In the genomic region with DNA sequence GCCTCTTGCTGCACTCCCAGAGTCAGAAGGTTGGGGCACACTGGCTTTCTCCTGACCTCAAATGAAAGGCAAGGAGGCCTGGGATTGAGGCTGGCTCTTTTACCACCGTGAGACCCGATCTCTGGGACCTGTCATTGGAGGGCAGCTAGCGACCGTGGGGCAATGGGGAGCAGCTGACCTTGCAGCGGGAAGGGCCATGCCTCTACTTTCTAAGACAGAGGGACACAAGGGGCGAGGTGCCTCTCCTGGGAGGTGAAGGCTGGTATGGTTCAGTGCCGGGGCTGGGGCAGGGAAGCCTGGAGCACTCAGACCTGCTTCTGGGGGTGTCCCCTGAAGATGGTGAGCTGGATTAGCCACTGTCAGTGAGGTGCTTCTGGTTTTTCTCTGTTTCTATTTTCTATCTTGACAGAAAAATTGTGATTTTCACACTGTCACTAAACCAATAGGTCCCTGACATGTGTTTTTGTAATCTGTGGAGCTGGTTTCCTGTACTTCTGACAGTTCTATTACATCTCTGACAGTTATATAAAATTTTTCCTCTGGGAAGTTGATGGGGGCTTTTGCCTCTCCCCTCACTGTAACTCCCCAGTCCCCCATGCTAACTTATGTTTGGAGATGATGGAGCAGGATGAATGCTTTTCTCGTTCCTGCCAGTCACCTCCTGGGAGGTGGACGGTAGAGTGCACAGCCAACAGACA, we compare ENCODE assay signal across 21 cellular contexts.
A peak's percentile ranks its signal among the peaks of the same experiment; 100 is the strongest.
DNase-seq lines count a peak whose midpoint lies in the region; ATAC-seq and TF ChIP-seq lines count a peak whose summit lies in the region.
"Had no signal": no experiment of that assay in that cellular context is flagged by ENCODE, and none has a peak within 500 bp of the region (broad histone marks: within the 10 kb centered on the region; RNA-seq: fewer than 3 reads in every experiment).

No MANE protein-coding gene starts in this region.

- no peak for ATAC-seq in natural killer cell treated with Interleukin-12 subunit alpha and Interleukin-12 subunit beta and Interleukin-15 and Interleukin-18, amount 100 ng/mL, for 72 hours
- ATAC-seq in natural killer cell (no peak), HG03095 (IDR thresholded peaks at IDR 0.05; ENCODE audit: unreplicated experiment) (no peak)
- ATAC-seq: CD8-positive, alpha-beta T cell; HCT116 had no signal

- no peak overlapping the region for H3K18ac ChIP-seq in trophoblast cell (ENCODE audit: low read length)

- H3K36me3 Mint-ChIP-seq in natural killer cell treated with Interleukin-12 subunit alpha and Interleukin-12 subunit beta and Interleukin-15 and Interleukin-18, amount 100 ng/mL, for 72 hours, result no peaks in the 10 kb centered on the region
- no peaks in the 10 kb centered on the region for H3K36me3 Mint-ChIP-seq in natural killer cell
- H3K36me3 Mint-ChIP-seq: CD4-positive, CD25-positive, alpha-beta regulatory T cell; CD8-positive, alpha-beta T cell had no signal

- no peak overlapping the region for H3K23ac ChIP-seq in trophoblast cell (ENCODE audit: low read length)

- H3K27ac ChIP-seq in neural cell (ENCODE audit: low read length), result peak overlapping the region; percentile 100
- H3K27ac ChIP-seq in trophoblast cell (ENCODE audit: low read depth, low read length), result no peak overlapping the region
- no peak overlapping the region for H3K27ac ChIP-seq in colonic mucosa
- H3K27ac ChIP-seq in osteoblast (ENCODE audit: low read depth, low read length), result no peak overlapping the region
- H3K27ac ChIP-seq: 22Rv1, BLaER1, C4-2B, GM23248 had no signal

- H3K79me2 ChIP-seq in neural cell (replicated peaks; ENCODE audit: insufficient read depth, low read length), result no peaks in the 10 kb centered on the region
- H3K79me2 ChIP-seq in trophoblast cell (ENCODE audit: control insufficient read depth, insufficient read depth, low read length, poor library complexity), result no peaks in the 10 kb centered on the region
- no peaks in the 10 kb centered on the region for H3K79me2 ChIP-seq in osteoblast (ENCODE audit: insufficient read depth, low read length)

- intact Hi-C loops in natural killer cell (cut with micrococcal nuclease) (no loop called here), colonic mucosa (cut with DNase I) (no loop called here)

- H3K27me3 Mint-ChIP-seq in natural killer cell treated with Interleukin-12 subunit alpha and Interleukin-12 subunit beta and Interleukin-15 and Interleukin-18, amount 100 ng/mL, for 72 hours, result peaks cover 0 to 5% of the 10 kb centered on the region in 2 donors
- no peaks in the 10 kb centered on the region for H3K27me3 Mint-ChIP-seq in natural killer cell (ENCODE audit: low read depth in 2 of 2)
- H3K27me3 Mint-ChIP-seq: B cell; CD4-positive, CD25-positive, alpha-beta regulatory T cell had no signal

- peak; percentile 60 for DNase-seq in natural killer cell treated with Interleukin-12 subunit alpha and Interleukin-12 subunit beta and Interleukin-15 and Interleukin-18, amount 100 ng/mL, for 72 hours (ENCODE audit: low spot score)
- DNase-seq in natural killer cell (no peak), trophoblast cell (no peak), colonic mucosa (no peak), osteoblast (ENCODE audit: insufficient read length, low spot score, missing footprints) (no peak)
- no peak for DNase-seq in activated CD4-positive, alpha-beta T cell treated with anti-CD3 and anti-CD28 coated beads for 48 hours
- DNase-seq: Caco-2; CD4-positive, CD25-positive, alpha-beta regulatory T cell; CD8-positive, alpha-beta T cell; DMS153; DND-41; GM23248; H9; HFFc6 had no signal

- H4K91ac ChIP-seq in trophoblast cell (ENCODE audit: low read depth, low read length), result peak overlapping the region; percentile 1

- H3K36me3 ChIP-seq in neural cell (ENCODE audit: insufficient read depth, low read length) (no peaks in the 10 kb centered on the region), trophoblast cell (ENCODE audit: control insufficient read depth in 1 of 2, insufficient read depth in 2 of 2, low read length in 2 of 2) (no peaks in the 10 kb centered on the region), colonic mucosa (no peaks in the 10 kb centered on the region), osteoblast (ENCODE audit: insufficient read depth, low read length) (no peaks in the 10 kb centered on the region)
- H3K36me3 ChIP-seq: BLaER1 had no signal

- no peak overlapping the region for H4K12ac ChIP-seq in trophoblast cell (ENCODE audit: low read depth, low read length)

- H3K4me1 ChIP-seq in trophoblast cell (ENCODE audit: control insufficient read depth in 1 of 2, insufficient read depth in 2 of 2, low read length in 2 of 2) (no peaks in the 10 kb centered on the region), colonic mucosa (no peaks in the 10 kb centered on the region), osteoblast (ENCODE audit: insufficient read depth, low read length) (no peaks in the 10 kb centered on the region)
- H3K4me1 ChIP-seq: Caco-2 had no signal

- H3K4ac ChIP-seq in trophoblast cell (ENCODE audit: low read depth, low read length), result no peak overlapping the region

- H4K20me1 ChIP-seq in neural cell (ENCODE audit: insufficient read depth) (no peaks in the 10 kb centered on the region), osteoblast (ENCODE audit: insufficient read depth, low read length) (no peaks in the 10 kb centered on the region)
- H4K20me1 ChIP-seq: BLaER1 had no signal

- no peaks in the 10 kb centered on the region for H3K9me3 ChIP-seq in neural cell (ENCODE audit: low read length)
- peaks cover 4% of the 10 kb centered on the region for H3K9me3 ChIP-seq in trophoblast cell (ENCODE audit: insufficient read depth, low read depth, low read length)
- H3K9me3 ChIP-seq in colonic mucosa, result no peaks in the 10 kb centered on the region
- peaks cover 2% of the 10 kb centered on the region for H3K9me3 ChIP-seq in osteoblast (ENCODE audit: low read depth, low read length)
- H3K9me3 ChIP-seq: Caco-2 had no signal

- no peak overlapping the region for H2BK5ac ChIP-seq in trophoblast cell (ENCODE audit: low read depth, low read length, poor library complexity)

- WGBS in trophoblast cell (ENCODE audit: extremely low coverage, insufficient coverage, insufficient read length), result no CpG with 5 or more reads among the region's 9 CpGs

- H2AFZ ChIP-seq in neural cell (ENCODE audit: low read depth, low read length) (no peak overlapping the region), trophoblast cell (ENCODE audit: insufficient read depth, low read length, poor library complexity) (no peak overlapping the region), osteoblast (ENCODE audit: low read length) (no peak overlapping the region)
- H2AFZ ChIP-seq: GM23248 had no signal

- peaks cover 7% of the 10 kb centered on the region for H3K79me1 ChIP-seq in trophoblast cell (ENCODE audit: low read length)

- H3K4me3 ChIP-seq in neural cell (ENCODE audit: low read length), result peak overlapping the region; percentile 51
- no peak overlapping the region for H3K4me3 ChIP-seq in trophoblast cell (ENCODE audit: low read depth, low read length)
- no peak overlapping the region for H3K4me3 ChIP-seq in colonic mucosa
- H3K4me3 ChIP-seq in osteoblast (ENCODE audit: insufficient read depth, low read length), result no peak overlapping the region
- H3K4me3 ChIP-seq: BLaER1, GM23248 had no signal

- H3F3A ChIP-seq in neural cell (ENCODE audit: insufficient read depth, low read length, poor library complexity, severe bottlenecking), result peaks cover 8% of the 10 kb centered on the region

- H3K27me3 ChIP-seq in neural cell (ENCODE audit: insufficient read depth, low read depth, low read length) (no peaks in the 10 kb centered on the region), trophoblast cell (ENCODE audit: insufficient read depth, low read length) (no peaks in the 10 kb centered on the region), colonic mucosa (no peaks in the 10 kb centered on the region), osteoblast (ENCODE audit: insufficient read depth, low read length) (peaks cover 3% of the 10 kb centered on the region)
- H3K27me3 ChIP-seq: BLaER1 had no signal

- no peaks in the 10 kb centered on the region for H3K9me3 Mint-ChIP-seq in natural killer cell treated with Interleukin-12 subunit alpha and Interleukin-12 subunit beta and Interleukin-15 and Interleukin-18, amount 100 ng/mL, for 72 hours
- H3K9me3 Mint-ChIP-seq in natural killer cell, result no peaks in the 10 kb centered on the region
- H3K9me3 Mint-ChIP-seq: CD8-positive, alpha-beta T cell had no signal

- H4K8ac ChIP-seq in trophoblast cell (ENCODE audit: low read depth, low read length), result no peak overlapping the region

- H2AK5ac ChIP-seq in trophoblast cell (ENCODE audit: low read length), result peak overlapping the region; percentile 1

- H3K4me2 ChIP-seq in neural cell (ENCODE audit: low read length) (no peak overlapping the region), trophoblast cell (ENCODE audit: low read length) (no peak overlapping the region), osteoblast (ENCODE audit: insufficient read depth, low read length) (no peak overlapping the region)
- H3K4me2 ChIP-seq: BLaER1 had no signal

- no peak overlapping the region for H3K27ac Mint-ChIP-seq in natural killer cell treated with Interleukin-12 subunit alpha and Interleukin-12 subunit beta and Interleukin-15 and Interleukin-18, amount 100 ng/mL, for 72 hours
- H3K27ac Mint-ChIP-seq in natural killer cell, result no peak overlapping the region
- H3K27ac Mint-ChIP-seq: B cell; CD8-positive, alpha-beta T cell; H9; HFFc6 had no signal

- TF ChIP-seq RAD21 in neural cell (conservative IDR thresholded peaks at IDR 0.05), result peak; percentile 33

- peak overlapping the region; percentile 16 for H2BK12ac ChIP-seq in trophoblast cell (ENCODE audit: low read length)

- H3K9ac ChIP-seq in neural cell (ENCODE audit: low read length) (peak overlapping the region; percentile 86), trophoblast cell (ENCODE audit: low read length) (no peak overlapping the region), colonic mucosa (ENCODE audit: low read depth in 2 of 2, low read length in 2 of 2) (no peak overlapping the region)
- H3K9ac ChIP-seq: BLaER1, GM23248 had no signal

- H3K4me1 Mint-ChIP-seq in natural killer cell treated with Interleukin-12 subunit alpha and Interleukin-12 subunit beta and Interleukin-15 and Interleukin-18, amount 100 ng/mL, for 72 hours (ENCODE audit: low read depth in 2 of 2), result no peaks in the 10 kb centered on the region
- no peaks in the 10 kb centered on the region for H3K4me1 Mint-ChIP-seq in natural killer cell
- H3K4me1 Mint-ChIP-seq: B cell; CD4-positive, CD25-positive, alpha-beta regulatory T cell had no signal

- TF ChIP-seq EP300 in neural cell (conservative IDR thresholded peaks at IDR 0.05; ENCODE audit: poor library complexity, severe bottlenecking), result peak; percentile 82

- no peaks in the 10 kb centered on the region for H3K9me2 ChIP-seq in neural cell (ENCODE audit: insufficient read depth, low read length)

- H3K4me3 Mint-ChIP-seq in natural killer cell treated with Interleukin-12 subunit alpha and Interleukin-12 subunit beta and Interleukin-15 and Interleukin-18, amount 100 ng/mL, for 72 hours, result no peak overlapping the region
- H3K4me3 Mint-ChIP-seq in natural killer cell, result no peak overlapping the region
- H3K4me3 Mint-ChIP-seq: B cell; CD4-positive, CD25-positive, alpha-beta regulatory T cell; CD8-positive, alpha-beta T cell; H9; HFFc6 had no signal

- TF ChIP-seq CTCF in natural killer cell (IDR thresholded peaks at IDR 0.05) (no peak), neural cell (IDR thresholded peaks at IDR 0.05; ENCODE audit: poor library complexity, severe bottlenecking) (no peak), colonic mucosa (IDR thresholded peaks at IDR 0.05) (no peak), osteoblast (IDR thresholded peaks at IDR 0.05; ENCODE audit: extremely low read depth, low read depth, low read length) (no peak)

- peak overlapping the region; percentile 6 for H2BK120ac ChIP-seq in trophoblast cell (ENCODE audit: insufficient read depth, low read length, poor library complexity)

- no peak overlapping the region for H3K14ac ChIP-seq in trophoblast cell (ENCODE audit: low read length)
